ENCODE assay signal across 24 cellular contexts in genomic region chr10:78933828-78934227, GRCh38.
"Had no signal": no experiment of that assay in that cellular context is flagged by ENCODE, and none has a peak within 500 bp of the region (broad histone marks: within the 10 kb centered on the region; RNA-seq: fewer than 3 reads in every experiment).

No MANE protein-coding gene starts in this region.

- H3K79me2 ChIP-seq: parathyroid adenoma had no signal

- H3K36me3 ChIP-seq: esophagus muscularis mucosa, gastroesophageal sphincter, prostate gland, right lobe of liver, thoracic aorta, transverse colon had no signal

- FAIRE-seq: colon, kidney had no signal

- H3K27me3 ChIP-seq: esophagus muscularis mucosa, gastroesophageal sphincter, right lobe of liver, transverse colon had no signal

- H3K9me3 ChIP-seq: esophagus muscularis mucosa, gastroesophageal sphincter, prostate gland, right lobe of liver, thoracic aorta, transverse colon had no signal

- H3K9ac ChIP-seq: parathyroid adenoma had no signal

- ATAC-seq: effector memory CD8-positive, alpha-beta T cell; gastroesophageal sphincter; right lobe of liver; stimulated activated memory B cell treated with anti-CD40 and anti-IgM and Interleukin-4, amounts not matched to agents 10 μg/mL and 1 μg/mL and 100 μg/mL, for 72 hours; stimulated activated naive CD8-positive, alpha-beta T cell treated with anti-CD3 and anti-CD28 coated beads, Interleukin-15, amount 100 ng/mL, for 72 hours had no signal

- H3K4me3 ChIP-seq: esophagus muscularis mucosa, gastroesophageal sphincter, prostate gland, right lobe of liver, thoracic aorta, transverse colon had no signal

- H3K9me3 Mint-ChIP-seq: dendritic cell treated with granulocyte-macrophage colony-stimulating factor and Interleukin-4, amounts not matched to agents 40 ng/mL and 50 ng/mL, for 4 days; effector memory CD8-positive, alpha-beta T cell; mesothelial cell of epicardium; natural killer cell treated with Interleukin-12 subunit alpha and Interleukin-12 subunit beta and Interleukin-15 and Interleukin-18, amount 100 ng/mL, for 72 hours; stimulated activated memory B cell treated with anti-CD40 and anti-IgM and Interleukin-4, amounts not matched to agents 10 μg/mL and 1 μg/mL and 100 μg/mL, for 72 hours; stimulated activated naive CD8-positive, alpha-beta T cell treated with anti-CD3 and anti-CD28 coated beads, Interleukin-15, amount 100 ng/mL, for 72 hours had no signal

- H3K27ac ChIP-seq: epithelial cell of prostate, parathyroid adenoma, prostate gland, right lobe of liver, thoracic aorta, transverse colon had no signal

- H3K4me3 Mint-ChIP-seq: dendritic cell treated with granulocyte-macrophage colony-stimulating factor and Interleukin-4, amounts not matched to agents 40 ng/mL and 50 ng/mL, for 4 days; effector memory CD8-positive, alpha-beta T cell; mesothelial cell of epicardium; natural killer cell treated with Interleukin-12 subunit alpha and Interleukin-12 subunit beta and Interleukin-15 and Interleukin-18, amount 100 ng/mL, for 72 hours; stimulated activated memory B cell treated with anti-CD40 and anti-IgM and Interleukin-4, amounts not matched to agents 10 μg/mL and 1 μg/mL and 100 μg/mL, for 72 hours; stimulated activated naive CD8-positive, alpha-beta T cell treated with anti-CD3 and anti-CD28 coated beads, Interleukin-15, amount 100 ng/mL, for 72 hours had no signal

- H3K36me3 Mint-ChIP-seq: mesothelial cell of epicardium; natural killer cell treated with Interleukin-12 subunit alpha and Interleukin-12 subunit beta and Interleukin-15 and Interleukin-18, amount 100 ng/mL, for 72 hours; stimulated activated memory B cell treated with anti-CD40 and anti-IgM and Interleukin-4, amounts not matched to agents 10 μg/mL and 1 μg/mL and 100 μg/mL, for 72 hours had no signal

- H3K4me1 ChIP-seq: prostate gland, right lobe of liver had no signal

- H3K4me1 Mint-ChIP-seq: stimulated activated naive CD8-positive, alpha-beta T cell treated with anti-CD3 and anti-CD28 coated beads, Interleukin-15, amount 100 ng/mL, for 72 hours had no signal

- H2AFZ ChIP-seq: parathyroid adenoma had no signal

- H3K27me3 Mint-ChIP-seq: natural killer cell treated with Interleukin-12 subunit alpha and Interleukin-12 subunit beta and Interleukin-15 and Interleukin-18, amount 100 ng/mL, for 72 hours; stimulated activated naive CD8-positive, alpha-beta T cell treated with anti-CD3 and anti-CD28 coated beads, Interleukin-15, amount 100 ng/mL, for 72 hours had no signal

- DNase-seq: cerebellar nuclear complex; effector memory CD8-positive, alpha-beta T cell; glutamatergic neuron; kidney; left ventricle myocardium superior; occipital lobe; stimulated activated CD4-positive, alpha-beta T cell treated with anti-CD3 and anti-CD28 coated beads, Interleukin-15, amount 100 ng/mL, for 24 hours; stimulated activated CD4-positive, alpha-beta T cell treated with anti-CD3 and anti-CD28 coated beads, Interleukin-1b, Interleukin-23, amount 100 ng/mL, for 48 hours; stimulated activated CD4-positive, alpha-beta T cell treated with anti-CD3 and anti-CD28 coated beads, Interleukin-4, amount 100 ng/mL, for 24 hours; stimulated activated naive CD8-positive, alpha-beta T cell treated with anti-CD3 and anti-CD28 coated beads, Interleukin-15, amount 100 ng/mL, for 72 hours; substantia nigra; transverse colon had no signal

- H3K27ac Mint-ChIP-seq: dendritic cell treated with granulocyte-macrophage colony-stimulating factor and Interleukin-4, amounts not matched to agents 40 ng/mL and 50 ng/mL, for 4 days; effector memory CD8-positive, alpha-beta T cell; natural killer cell treated with Interleukin-12 subunit alpha and Interleukin-12 subunit beta and Interleukin-15 and Interleukin-18, amount 100 ng/mL, for 72 hours; stimulated activated memory B cell treated with anti-CD40 and anti-IgM and Interleukin-4, amounts not matched to agents 10 μg/mL and 1 μg/mL and 100 μg/mL, for 72 hours; stimulated activated naive CD8-positive, alpha-beta T cell treated with anti-CD3 and anti-CD28 coated beads, Interleukin-15, amount 100 ng/mL, for 72 hours had no signal
